1 cellular context compared by ENCODE assay signal in the genomic region with DNA sequence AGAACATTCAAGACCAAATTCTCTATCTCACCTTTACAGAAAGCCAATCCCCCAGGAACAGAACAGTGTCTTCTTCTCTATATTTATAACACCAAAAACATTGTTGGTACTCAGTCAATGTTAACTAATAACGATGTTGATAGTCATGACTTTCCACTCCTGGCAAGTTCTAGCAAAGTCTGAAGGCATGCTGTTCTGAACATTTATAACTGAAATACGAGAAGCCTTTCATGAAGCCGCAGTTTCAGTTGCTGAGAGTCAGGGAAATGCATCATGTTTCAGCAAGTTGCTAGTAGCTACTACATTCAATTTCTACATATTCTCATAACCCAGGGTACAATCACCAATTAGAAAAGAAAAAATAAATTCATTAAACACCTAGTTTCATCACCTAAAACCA.
TF ChIP-seq lines count a peak whose summit lies in the region.

No MANE protein-coding gene starts in this region.

TF ChIP-seq in IMR-90, 13 proteins besides CTCF, POLR2A, EP300 and RAD21 (continued from another document):
- TF ChIP-seq, protein P1, sequence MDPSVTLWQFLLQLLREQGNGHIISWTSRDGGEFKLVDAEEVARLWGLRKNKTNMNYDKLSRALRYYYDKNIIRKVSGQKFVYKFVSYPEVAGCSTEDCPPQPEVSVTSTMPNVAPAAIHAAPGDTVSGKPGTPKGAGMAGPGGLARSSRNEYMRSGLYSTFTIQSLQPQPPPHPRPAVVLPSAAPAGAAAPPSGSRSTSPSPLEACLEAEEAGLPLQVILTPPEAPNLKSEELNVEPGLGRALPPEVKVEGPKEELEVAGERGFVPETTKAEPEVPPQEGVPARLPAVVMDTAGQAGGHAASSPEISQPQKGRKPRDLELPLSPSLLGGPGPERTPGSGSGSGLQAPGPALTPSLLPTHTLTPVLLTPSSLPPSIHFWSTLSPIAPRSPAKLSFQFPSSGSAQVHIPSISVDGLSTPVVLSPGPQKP (IDR thresholded peaks at IDR 0.05; ENCODE audit: borderline replicate concordance, low read depth, low read length), result no peak
- TF ChIP-seq SMC3 (IDR thresholded peaks at IDR 0.05; ENCODE audit: low read depth, low read length), result no peak
- TF ChIP-seq RCOR1 (IDR thresholded peaks at IDR 0.05; ENCODE audit: insufficient replicate concordance, low read length), result no peak
